ENCODE assay signal across 15 cellular contexts in genomic region chr2:55056024-55056521, GRCh38. TPM values are rescaled to one million over a fixed set of nuclear protein-coding genes. Genes with fewer than 3 reads are reported as not detected.
A peak's percentile ranks its signal among the peaks of the same experiment; 100 is the strongest.
DNase-seq lines count a peak whose midpoint lies in the region; ATAC-seq, FAIRE-seq and TF ChIP-seq lines count a peak whose summit lies in the region.
"Had no signal": no experiment of that assay in that cellular context is flagged by ENCODE, and none has a peak within 500 bp of the region (broad histone marks: within the 10 kb centered on the region; RNA-seq: fewer than 3 reads in every experiment).

No MANE protein-coding gene starts in this region.

- peak overlapping the region; percentile 10 for H2AFZ ChIP-seq in K562 (ENCODE audit: low read depth, low read length)
- no peak overlapping the region for H2AFZ ChIP-seq in mesenchymal stem cell (ENCODE audit: low read depth, low read length)

- in situ Hi-C loops in K562 (cut with MboI) = no loop called here

- peak overlapping the region; percentile 24 to 43 for H3K4ac ChIP-seq in mesenchymal stem cell (ENCODE audit: low read depth in 1 of 2, low read length in 2 of 2)

- H2BK15ac ChIP-seq in mesenchymal stem cell (ENCODE audit: low read depth, poor library complexity, severe bottlenecking) = no peak overlapping the region

- no peaks in the 10 kb centered on the region for H4K20me1 ChIP-seq in K562 (replicated peaks; ENCODE audit: control insufficient read depth, insufficient read depth, low read length)

- H3K9ac ChIP-seq in K562 (ENCODE audit: insufficient read depth in 1 of 2, low read depth in 2 of 2, low read length in 2 of 2) = no peak overlapping the region
- H3K9ac ChIP-seq in mesenchymal stem cell (ENCODE audit: low read length) = peak overlapping the region; percentile 73

- no peak overlapping the region for H2BK120ac ChIP-seq in mesenchymal stem cell (ENCODE audit: low read depth, low read length)

- no peaks in the 10 kb centered on the region for H3K9me1 ChIP-seq in K562 (ENCODE audit: control insufficient read depth, insufficient read depth, low read length)

- H3K36me3 ChIP-seq in K562 (ENCODE audit: control insufficient read depth, insufficient read depth, low read length) (no peaks in the 10 kb centered on the region; the same call in 2 of the 3 replicates), mesenchymal stem cell (ENCODE audit: control insufficient read depth in 1 of 2, insufficient read depth in 2 of 2, low read depth in 1 of 2, low read length in 2 of 2) (no peaks in the 10 kb centered on the region), ascending aorta (no peaks in the 10 kb centered on the region), left ventricle myocardium inferior (no peaks in the 10 kb centered on the region)
- H3K36me3 ChIP-seq: ovary, uterus had no signal

- DNase-seq in AG08395 (ENCODE audit: low spot score) = peak; percentile 53
- DNase-seq in HK-2 (ENCODE audit: unreplicated experiment) = peak; percentile 17
- peak; percentile 49 to 74 (median 61) for DNase-seq in K562 (ENCODE audit: extremely low read depth in 1 of 4, low spot score in 3 of 4)
- peak; percentile 76 for DNase-seq in mesenchymal stem cell
- DNase-seq in ascending aorta (ENCODE audit: low spot score in 2 of 2) = no peak
- DNase-seq in left ventricle myocardium inferior = no peak
- DNase-seq: activated CD4-positive, alpha-beta T cell treated with anti-CD3 and anti-CD28 coated beads for 4 hours; AML-193; mammary epithelial cell; NCI-H2171 treated with DMSO at 0.1 percent for 48 hours; ovary; uterus had no signal

- no peak overlapping the region for H2BK5ac ChIP-seq in mesenchymal stem cell (ENCODE audit: low read depth, low read length, poor library complexity, severe bottlenecking)

- H3K27ac ChIP-seq in K562 (ENCODE audit: extremely low read depth, low read depth, low read length) (peak overlapping the region; percentile 14; the same call in 1 of the 3 replicates), mesenchymal stem cell (ENCODE audit: low read length, poor library complexity, severe bottlenecking) (no peak overlapping the region), ascending aorta (no peak overlapping the region), left ventricle myocardium inferior (replicated peaks) (no peak overlapping the region)
- H3K27ac ChIP-seq: ovary, uterus had no signal

- peak; percentile 76 for ATAC-seq in K562
- ATAC-seq in GM18858 (IDR thresholded peaks at IDR 0.05; ENCODE audit: unreplicated experiment) = no peak
- no peak for ATAC-seq in GM21576 (IDR thresholded peaks at IDR 0.05; ENCODE audit: unreplicated experiment)

- H2AK5ac ChIP-seq in mesenchymal stem cell (ENCODE audit: low read length, severe bottlenecking) = peak overlapping the region; percentile 28

- CTCF ChIA-PET in K562 (lab: Yijun Ruan, JAX; ENCODE audit: low intra/inter-chr PET ratio) = no interaction called here

- TF ChIP-seq EP300 in K562 (IDR thresholded peaks at IDR 0.05; ENCODE audit: low read length) = peak; percentile 86

- intact Hi-C loops in K562 (cut with micrococcal nuclease) (no loop called here), ascending aorta (cut with DNase I) (loop anchor here (10.0 kb wide), 1 partner anchor 331 kb away; the partner anchor contains the start of gene EML6), left ventricle myocardium inferior (cut with micrococcal nuclease) (loop anchor here (10.0 kb wide), 1 partner anchor 49 kb away; no protein-coding TSS in a partner anchor)

- 37% methylated on average over 9 of the region's 9 CpGs for WGBS in K562 (ENCODE audit: insufficient coverage, low coverage, missing lambda C conversion rate)
- WGBS in mesenchymal stem cell = 70% methylated on average over 8 of the region's 9 CpGs

- POLR2A ChIA-PET in K562 (lab: Yijun Ruan, JAX) = no interaction called here

- TF ChIP-seq CTCF in K562 (IDR thresholded peaks at IDR 0.05 in 2 of 3, conservative IDR thresholded peaks at IDR 0.05 in 1 of 3; ENCODE audit: insufficient read depth in 2 of 3, low read depth in 1 of 3, low read length in 3 of 3) = 0 out of 6 replicates have a peak, but pooled peaks of 1 of the 3 experiments have one; percentile 4
- no peak for TF ChIP-seq CTCF in ascending aorta (IDR thresholded peaks at IDR 0.05)
- no peak for TF ChIP-seq CTCF in left ventricle myocardium inferior (IDR thresholded peaks at IDR 0.05; ENCODE audit: borderline replicate concordance)

- no peak overlapping the region for H4K8ac ChIP-seq in mesenchymal stem cell (ENCODE audit: low read length)

- H3K4me3 ChIP-seq in K562 (no peak overlapping the region), mesenchymal stem cell (ENCODE audit: insufficient read depth in 1 of 2, low read depth in 1 of 2, low read length in 2 of 2) (peak overlapping the region in 1 of 2 experiments; percentile 46), ascending aorta (no peak overlapping the region), left ventricle myocardium inferior (no peak overlapping the region)
- H3K4me3 ChIP-seq: ovary, uterus had no signal

- no peak overlapping the region for H3K23ac ChIP-seq in mesenchymal stem cell (ENCODE audit: low read length in 2 of 2)

- peaks cover 26% of the 10 kb centered on the region for H3K79me2 ChIP-seq in K562 (ENCODE audit: control insufficient read depth, insufficient read depth, low read length)

- 0 out of 4 replicates have a peak, but pooled peaks of 1 of the 2 experiments have one; percentile 7 for TF ChIP-seq RAD21 in K562 (CRISPR knock-in tag; conservative IDR thresholded peaks at IDR 0.05 in 1 of 2, IDR thresholded peaks at IDR 0.05 in 1 of 2)

- H3K4me1 ChIP-seq in K562 (replicated peaks in 1 of 2; ENCODE audit: control insufficient read depth in 2 of 2, insufficient read depth in 2 of 2, low read length in 2 of 2) = peaks cover 6 to 18% of the 10 kb centered on the region in 2 experiments; a peak in 4 of 5 replicates
- H3K4me1 ChIP-seq in mesenchymal stem cell (ENCODE audit: control insufficient read depth, insufficient read depth, low read depth, low read length) = peaks cover 3% of the 10 kb centered on the region
- peaks cover 0 to 3% of the 10 kb centered on the region in 2 donors for H3K4me1 ChIP-seq in ascending aorta
- peaks cover 10% of the 10 kb centered on the region for H3K4me1 ChIP-seq in left ventricle myocardium inferior

- peak overlapping the region in 1 of 2 experiments; percentile 16 for H2BK12ac ChIP-seq in mesenchymal stem cell (ENCODE audit: low read length in 2 of 2)

- TF ChIP-seq POLR2A in K562 (conservative IDR thresholded peaks at IDR 0.05) = no peak

- no peak overlapping the region for H3K14ac ChIP-seq in mesenchymal stem cell (ENCODE audit: low read length in 2 of 2)

- H3K9me3 ChIP-seq in K562 (replicated peaks; ENCODE audit: control insufficient read depth, insufficient read depth, low read depth, low read length) = no peaks in the 10 kb centered on the region
- H3K9me3 ChIP-seq in mesenchymal stem cell (ENCODE audit: control insufficient read depth, low read length) = peaks cover 9% of the 10 kb centered on the region
- no peaks in the 10 kb centered on the region for H3K9me3 ChIP-seq in ascending aorta
- H3K9me3 ChIP-seq in left ventricle myocardium inferior (replicated peaks) = no peaks in the 10 kb centered on the region
- H3K9me3 ChIP-seq: ovary, uterus had no signal

- FAIRE-seq in K562 (lab: Jason Lieb, UNC) = no peak
- FAIRE-seq: G401.6 had no signal

- H3K27me3 ChIP-seq in K562 (ENCODE audit: control insufficient read depth in 2 of 2, insufficient read depth in 2 of 2, low read length in 2 of 2) = no peaks in the 10 kb centered on the region
- H3K27me3 ChIP-seq in mesenchymal stem cell (ENCODE audit: control insufficient read depth in 1 of 2, insufficient read depth in 1 of 2, low read length in 2 of 2) = no peaks in the 10 kb centered on the region
- no peaks in the 10 kb centered on the region for H3K27me3 ChIP-seq in ascending aorta
- H3K27me3 ChIP-seq in left ventricle myocardium inferior (ENCODE audit: low read depth) = no peaks in the 10 kb centered on the region
- H3K27me3 ChIP-seq: ovary, uterus had no signal

- H3K4me2 ChIP-seq in K562 (ENCODE audit: insufficient read depth, low read length) = peak overlapping the region; percentile 22; the same call in 1 of the 2 replicates
- no peak overlapping the region for H3K4me2 ChIP-seq in mesenchymal stem cell (ENCODE audit: low read length, poor library complexity, severe bottlenecking)

- H3K79me1 ChIP-seq in mesenchymal stem cell (replicated peaks; ENCODE audit: low read length, poor library complexity, severe bottlenecking) = peaks cover 3% of the 10 kb centered on the region

- H3K18ac ChIP-seq in mesenchymal stem cell (ENCODE audit: low read depth in 1 of 2, low read length in 2 of 2) = no peak overlapping the region

- peak overlapping the region; percentile 34 for H4K91ac ChIP-seq in mesenchymal stem cell (ENCODE audit: low read length)

- no TSS peak for BruUV-seq in K562 (replicated peaks; lab: Mats Ljungman, UMichigan)

TF ChIP-seq in K562, 482 proteins besides CTCF, POLR2A, EP300 and RAD21 (continues in another document):
- TF ChIP-seq NR4A1 (CRISPR knock-in tag; IDR thresholded peaks at IDR 0.05) (no peak), NR4A1 (tag; IDR thresholded peaks at IDR 0.05) (peak; percentile 52), MTA1 (IDR thresholded peaks at IDR 0.05; ENCODE audit: borderline replicate concordance) (peak; percentile 49; the same call in 1 of the 2 replicates), SMAD4 (CRISPR knock-in tag; conservative IDR thresholded peaks at IDR 0.05) (peak; percentile 61; the same call in 1 of the 2 replicates), ZNF583 (CRISPR knock-in tag; IDR thresholded peaks at IDR 0.05) (no peak), DPF2 (IDR thresholded peaks at IDR 0.05) (peak; percentile 88)

RNA-seq across cellular contexts. Expression of gene RTN4, which starts 5.8 kb away (rescaled TPM):
- total RNA-seq in K562 (2011; cell fraction: chromatin; rRNA removed; ENCODE audit: low replicate concordance) = 172 and 408 TPM in 2 replicates
- 188 and 224 TPM in 2 replicates for total RNA-seq in K562 (2011; cell fraction: nucleolus; rRNA removed)
- 397 and 411 TPM in 2 replicates for total RNA-seq in K562 (2011; cell fraction: nucleoplasm; rRNA removed)
- total RNA-seq in K562 (2014; rRNA removed) = 96.7 and 123 TPM in 2 replicates
- 116 and 139 TPM in 2 replicates for total RNA-seq in K562 (2014; rRNA removed; fragmentation: Illumina TruSeq; extraction: Trizol)
- 67.3 and 73.0 TPM in 2 replicates for total RNA-seq in K562 (2015; rRNA removed; fragmentation: Illumina TruSeq; extraction: Trizol)
- 228 and 238 TPM in 2 replicates for total RNA-seq in K562 (2021)
- polyA plus RNA-seq in K562 (2011; rRNA removed) = 144 and 147 TPM in 2 replicates
- polyA plus RNA-seq in K562 (2011; cell fraction: cytosol; rRNA removed) = 58.0 and 129 TPM in 2 replicates
- polyA plus RNA-seq in K562 (2011; cell fraction: nucleus; rRNA removed) = 49.3 and 111 TPM in 2 replicates
- 173 and 413 TPM in 2 replicates for polyA plus RNA-seq in K562 (2012)
- 217 and 248 TPM in 2 replicates for polyA plus RNA-seq in K562 (2014; fragmentation: Illumina TruSeq; extraction: Trizol)
- polyA plus RNA-seq in K562 (2014; fragmentation: Nextera tagmentation; extraction: Ambion mirVana) = 10 to 100 TPM; 75.8 to 90.3 TPM
- 141 and 151 TPM in 2 replicates for polyA plus RNA-seq in K562 (2014; rRNA removed)
- polyA minus RNA-seq in K562 (2011; rRNA and poly(A)+ RNA removed) = 151 and 172 TPM in 2 replicates
- polyA minus RNA-seq in K562 (2011; cell fraction: cytosol; rRNA and poly(A)+ RNA removed) = 70.4 and 76.7 TPM in 2 replicates
- polyA minus RNA-seq in K562 (2011; cell fraction: nucleus; rRNA and poly(A)+ RNA removed) = 45.9 and 84.7 TPM in 2 replicates
- 977 TPM for polyA plus RNA-seq in mesenchymal stem cell (2013, experiment 1 of 2)
- polyA plus RNA-seq in mesenchymal stem cell (2013, experiment 2 of 2) = 1,026 TPM
- 296 TPM for total RNA-seq in ascending aorta
- 105 TPM for total RNA-seq in left ventricle myocardium inferior

Comparison
In these comparisons a context has a peak if more than half of its experiments do, and no peak if none do; other contexts are left out.
1. DNase-seq: peak in AG08395 (single experiment), HK-2 (single experiment), K562 (4 of 4) and mesenchymal stem cell (single experiment); none in ascending aorta (0 of 2) and left ventricle myocardium inferior (single experiment).